31 cellular contexts compared by ENCODE assay signal in genomic region chr1:224558904-224559303, GRCh38.
"Had no signal": no experiment of that assay in that cellular context is flagged by ENCODE, and none has a peak within 500 bp of the region (broad histone marks: within the 10 kb centered on the region; RNA-seq: fewer than 3 reads in every experiment).

No MANE protein-coding gene starts in this region.

- H3K36me3 Mint-ChIP-seq: natural killer cell treated with Interleukin-12 subunit alpha and Interleukin-12 subunit beta and Interleukin-15 and Interleukin-18, amount 100 ng/mL, for 72 hours had no signal

- H3K4me3 ChIP-seq: adrenal gland, body of pancreas, left ventricle myocardium inferior, lung, mucosa of descending colon, ovary, skin epidermis, testis, transverse colon had no signal

- H3K36me3 ChIP-seq: adrenal gland, left ventricle myocardium inferior, neutrophil, ovary, transverse colon had no signal

- H3K4me1 ChIP-seq: adrenal gland, body of pancreas, left ventricle myocardium inferior, testis had no signal

- DNase-seq: activated CD4-positive, alpha-beta T cell treated with anti-CD3 and anti-CD28 coated beads for 4 hours; activated CD4-positive, alpha-beta T cell treated with anti-CD3 and anti-CD28 coated beads, Interleukin-2, amount 50 U/mL, for 48 hours; activated CD8-positive, alpha-beta memory T cell treated with anti-CD3 and anti-CD28 coated beads for 24 hours; activated effector memory CD4-positive, alpha-beta T cell treated with anti-CD3 and anti-CD28 coated beads, Interleukin-2, amount 50 U/mL, for 16 hours; activated naive CD4-positive, alpha-beta T cell treated with anti-CD3 and anti-CD28 coated beads for 36 hours; activated naive CD8-positive, alpha-beta T cell treated with anti-CD3 and anti-CD28 coated beads for 36 hours; activated T-cell treated with anti-CD3 and anti-CD28 coated beads, Interleukin-2, amount 50 U/mL, for 1 hour; adrenal gland; aorta; body of pancreas; cortex of kidney; effector memory CD8-positive, alpha-beta T cell; left ventricle myocardium inferior; mucosa of descending colon; ovary; retina; stimulated activated CD4-positive, alpha-beta T cell treated with anti-CD3 and anti-CD28 coated beads, Interleukin-12 subunit alpha, Interleukin-12 subunit beta, amount 100 ng/mL, for 4 hours; stimulated activated CD4-positive, alpha-beta T cell treated with anti-CD3 and anti-CD28 coated beads, Interleukin-4, amount 100 ng/mL, for 1 hour; stimulated activated naive CD8-positive, alpha-beta T cell treated with anti-CD3 and anti-CD28 coated beads, Interleukin-15, Interleukin-2, amounts not matched to agents 100 U/mL and 50 U/mL, for 24 hours; T-helper 9 cell; testis; transverse colon had no signal

- H3K9me3 Mint-ChIP-seq: activated naive CD4-positive, alpha-beta T cell treated with anti-CD3 and anti-CD28 coated beads for 36 hours; activated T-helper 1 cell treated with anti-CD3 and anti-CD28 coated beads, Interleukin-12 subunit alpha, Interleukin-12 subunit beta, Interleukin-2, Interleukin-4 antibody, amounts not matched to agents 30 ng/mL and 10 ng/mL and 1 ng/mL, durations not matched to agents 14 hours and 24 hours and 36 hours; effector memory CD8-positive, alpha-beta T cell; natural killer cell treated with Interleukin-12 subunit alpha and Interleukin-12 subunit beta and Interleukin-15 and Interleukin-18, amount 100 ng/mL, for 72 hours had no signal

- H3K27ac ChIP-seq: adrenal gland, body of pancreas, left ventricle myocardium inferior, neutrophil, ovary, skin epidermis, testis, transverse colon, VCaP had no signal

- H3K4me1 Mint-ChIP-seq: activated naive CD8-positive, alpha-beta T cell treated with anti-CD3 and anti-CD28 coated beads for 36 hours had no signal

- H3K27me3 ChIP-seq: adrenal gland, body of pancreas, neutrophil, ovary, testis, transverse colon had no signal

- H3K27me3 Mint-ChIP-seq: activated naive CD8-positive, alpha-beta T cell treated with anti-CD3 and anti-CD28 coated beads for 36 hours; natural killer cell treated with Interleukin-12 subunit alpha and Interleukin-12 subunit beta and Interleukin-15 and Interleukin-18, amount 100 ng/mL, for 72 hours; progenitor cell of endocrine pancreas had no signal

- H3K9me3 ChIP-seq: adrenal gland, body of pancreas, mucosa of descending colon, neutrophil, ovary, testis, transverse colon had no signal

- H3K4me3 Mint-ChIP-seq: activated naive CD4-positive, alpha-beta T cell treated with anti-CD3 and anti-CD28 coated beads for 36 hours; activated naive CD8-positive, alpha-beta T cell treated with anti-CD3 and anti-CD28 coated beads for 36 hours; activated T-helper 1 cell treated with anti-CD3 and anti-CD28 coated beads, Interleukin-12 subunit alpha, Interleukin-12 subunit beta, Interleukin-2, Interleukin-4 antibody, amounts not matched to agents 30 ng/mL and 10 ng/mL and 1 ng/mL, durations not matched to agents 14 hours and 24 hours and 36 hours; effector memory CD8-positive, alpha-beta T cell; natural killer cell treated with Interleukin-12 subunit alpha and Interleukin-12 subunit beta and Interleukin-15 and Interleukin-18, amount 100 ng/mL, for 72 hours had no signal

- H3K27ac Mint-ChIP-seq: activated naive CD4-positive, alpha-beta T cell treated with anti-CD3 and anti-CD28 coated beads for 36 hours; activated naive CD8-positive, alpha-beta T cell treated with anti-CD3 and anti-CD28 coated beads for 36 hours; activated T-helper 1 cell treated with anti-CD3 and anti-CD28 coated beads, Interleukin-12 subunit alpha, Interleukin-12 subunit beta, Interleukin-2, Interleukin-4 antibody, amounts not matched to agents 30 ng/mL and 10 ng/mL and 1 ng/mL, durations not matched to agents 14 hours and 24 hours and 36 hours; effector memory CD8-positive, alpha-beta T cell; natural killer cell treated with Interleukin-12 subunit alpha and Interleukin-12 subunit beta and Interleukin-15 and Interleukin-18, amount 100 ng/mL, for 72 hours; progenitor cell of endocrine pancreas had no signal

- ATAC-seq: body of pancreas; effector memory CD8-positive, alpha-beta T cell; esophagus mucosa; mucosa of descending colon; natural killer cell treated with Interleukin-12 subunit alpha and Interleukin-12 subunit beta and Interleukin-15 and Interleukin-18, amount 100 ng/mL, for 72 hours; sciatic nerve; stimulated activated naive CD8-positive, alpha-beta T cell treated with anti-CD3 and anti-CD28 coated beads, Interleukin-15, Interleukin-2, amounts not matched to agents 100 U/mL and 50 U/mL, for 24 hours had no signal
